In genomic region chr4:8656185-8656517, GRCh38 we compare ENCODE assay signal across 13 cellular contexts.
DNase-seq lines count a peak whose midpoint lies in the region; ATAC-seq and TF ChIP-seq lines count a peak whose summit lies in the region.
"Had no signal": no experiment of that assay in that cellular context is flagged by ENCODE, and none has a peak within 500 bp of the region (broad histone marks: within the 10 kb centered on the region; RNA-seq: fewer than 3 reads in every experiment).

No MANE protein-coding gene starts in this region.

- H3K4me3 ChIP-seq in RWPE2 (ENCODE audit: severe bottlenecking) (no peak overlapping the region), neuronal stem cell (ENCODE audit: low read length in 2 of 2) (no peak overlapping the region), smooth muscle cell (no peak overlapping the region)
- H3K4me3 ChIP-seq: A549, GM23248 had no signal

- H3K9me3 ChIP-seq in RWPE2 (ENCODE audit: severe bottlenecking), result no peaks in the 10 kb centered on the region
- H3K9me3 ChIP-seq in neuronal stem cell (replicated peaks in 1 of 2; ENCODE audit: control insufficient read depth in 2 of 2, insufficient read depth in 1 of 2, low read depth in 1 of 2, low read length in 2 of 2), result no peaks in the 10 kb centered on the region
- H3K9me3 ChIP-seq in smooth muscle cell (replicated peaks; ENCODE audit: low read depth), result no peaks in the 10 kb centered on the region
- H3K9me3 ChIP-seq: A549 had no signal

- peak overlapping the region; percentile 90 for H2AK5ac ChIP-seq in neuronal stem cell (ENCODE audit: low read depth, low read length)

- no peaks in the 10 kb centered on the region for H3K9me3 Mint-ChIP-seq in type B pancreatic cell
- peaks cover 6% of the 10 kb centered on the region for H3K9me3 Mint-ChIP-seq in T-helper 2 cell treated with Interferon-gamma antibody and Interleukin-4, amounts not matched to agents 5 μg/mL and 100 μg/mL, for 36 hours

- no peaks in the 10 kb centered on the region for H4K20me1 ChIP-seq in smooth muscle cell (ENCODE audit: low read depth)

- H3K27me3 ChIP-seq in RWPE2 (ENCODE audit: insufficient read depth, poor library complexity, severe bottlenecking), result peaks cover 24% of the 10 kb centered on the region
- H3K27me3 ChIP-seq in neuronal stem cell (ENCODE audit: control insufficient read depth in 3 of 3, insufficient read depth in 3 of 3, low read depth in 1 of 3, low read length in 3 of 3), result peaks cover 0 to 7% (median 0%) of the 10 kb centered on the region in 3 experiments
- no peaks in the 10 kb centered on the region for H3K27me3 ChIP-seq in smooth muscle cell (ENCODE audit: low read depth)

- H2BK15ac ChIP-seq in neuronal stem cell (ENCODE audit: low read length), result no peak overlapping the region

- no peak overlapping the region for H3K23ac ChIP-seq in neuronal stem cell (ENCODE audit: low read depth, low read length, poor library complexity)

- no peaks in the 10 kb centered on the region for H3K36me3 Mint-ChIP-seq in type B pancreatic cell
- H3K36me3 Mint-ChIP-seq in T-helper 2 cell treated with Interferon-gamma antibody and Interleukin-4, amounts not matched to agents 5 μg/mL and 100 μg/mL, for 36 hours (ENCODE audit: low read depth), result no peaks in the 10 kb centered on the region
- H3K36me3 Mint-ChIP-seq: CD4-positive, CD25-positive, alpha-beta regulatory T cell had no signal

- peaks cover 33% of the 10 kb centered on the region for H3K27me3 Mint-ChIP-seq in type B pancreatic cell
- H3K27me3 Mint-ChIP-seq in T-helper 2 cell treated with Interferon-gamma antibody and Interleukin-4, amounts not matched to agents 5 μg/mL and 100 μg/mL, for 36 hours (ENCODE audit: low read depth), result no peaks in the 10 kb centered on the region

- H3K14ac ChIP-seq in neuronal stem cell (ENCODE audit: low read length), result peak overlapping the region; percentile 38

- H3K79me1 ChIP-seq in neuronal stem cell (ENCODE audit: low read depth, low read length), result no peaks in the 10 kb centered on the region

- H3K18ac ChIP-seq in neuronal stem cell (ENCODE audit: low read length), result no peak overlapping the region

- H3K9ac ChIP-seq in neuronal stem cell (ENCODE audit: low read depth, low read length, poor library complexity) (no peak overlapping the region), smooth muscle cell (ENCODE audit: low read depth) (no peak overlapping the region)
- H3K9ac ChIP-seq: GM23248 had no signal

- no peak overlapping the region for H3K27ac ChIP-seq in RWPE2 (ENCODE audit: poor library complexity, severe bottlenecking)
- H3K27ac ChIP-seq in neuronal stem cell (replicated peaks; ENCODE audit: low read length), result no peak overlapping the region
- no peak overlapping the region for H3K27ac ChIP-seq in smooth muscle cell (ENCODE audit: low read depth)
- H3K27ac ChIP-seq: A549, GM23248 had no signal

- no peaks in the 10 kb centered on the region for H3K79me2 ChIP-seq in smooth muscle cell (ENCODE audit: low read depth)

- WGBS in neuronal stem cell (ENCODE audit: extremely low coverage in 2 of 2, insufficient read length in 2 of 2, insufficient replicate concordance in 1 of 2), 2 donors, result no CpG with 5 or more reads among the region's 11 CpGs
- WGBS in smooth muscle cell (ENCODE audit: low lambda C conversion rate), result 96% methylated on average over 9 of the region's 11 CpGs

- peak overlapping the region; percentile 66 for H2BK5ac ChIP-seq in neuronal stem cell (ENCODE audit: low read length)

- H3K4me3 Mint-ChIP-seq in type B pancreatic cell, result no peak overlapping the region
- no peak overlapping the region for H3K4me3 Mint-ChIP-seq in T-helper 2 cell treated with Interferon-gamma antibody and Interleukin-4, amounts not matched to agents 5 μg/mL and 100 μg/mL, for 36 hours
- H3K4me3 Mint-ChIP-seq: CD4-positive, CD25-positive, alpha-beta regulatory T cell had no signal

- no peak overlapping the region for H2BK12ac ChIP-seq in neuronal stem cell (ENCODE audit: low read length)

- no peak overlapping the region for H3K4me2 ChIP-seq in neuronal stem cell (ENCODE audit: insufficient read depth, low read length, poor library complexity, severe bottlenecking)
- H3K4me2 ChIP-seq in smooth muscle cell, result no peak overlapping the region
- H3K4me2 ChIP-seq: A549 had no signal

- no peak overlapping the region for H3K4ac ChIP-seq in neuronal stem cell (ENCODE audit: low read length)

- no peak overlapping the region for H2AFZ ChIP-seq in neuronal stem cell (ENCODE audit: low read length)
- no peak overlapping the region for H2AFZ ChIP-seq in smooth muscle cell (ENCODE audit: low read depth)
- H2AFZ ChIP-seq: GM23248 had no signal

- H3F3A ChIP-seq in smooth muscle cell (ENCODE audit: low read depth), result no peaks in the 10 kb centered on the region

- DNase-seq in RWPE2 (ENCODE audit: low spot score) (peak; percentile 49), islet precursor cell (peak; percentile 33), neuronal stem cell (ENCODE audit: low spot score) (no peak), type B pancreatic cell (ENCODE audit: extremely low spot score, unreplicated experiment) (peak; percentile 62), smooth muscle cell (lab: John Stamatoyannopoulos, UW; ENCODE audit: unreplicated experiment) (no peak), cerebellar nuclear complex (lab: John Stamatoyannopoulos, UW) (no peak)
- DNase-seq in T-helper 2 cell treated with Interferon-gamma antibody and Interleukin-4, amounts not matched to agents 5 μg/mL and 100 μg/mL, for 36 hours (ENCODE audit: low spot score), result no peak
- no peak for DNase-seq in activated CD8-positive, alpha-beta memory T cell treated with anti-CD3 and anti-CD28 coated beads for 24 hours
- DNase-seq: CD4-positive, CD25-positive, alpha-beta regulatory T cell; DMS 273 treated with DMSO at 0.1 percent for 48 hours; GM23248 had no signal

- no peak for ATAC-seq in RWPE2 (ENCODE audit: low read depth)
- ATAC-seq: A549, HepG2 had no signal

- no peak overlapping the region for H3K27ac Mint-ChIP-seq in type B pancreatic cell
- H3K27ac Mint-ChIP-seq in T-helper 2 cell treated with Interferon-gamma antibody and Interleukin-4, amounts not matched to agents 5 μg/mL and 100 μg/mL, for 36 hours, result no peak overlapping the region
- H3K27ac Mint-ChIP-seq: CD4-positive, CD25-positive, alpha-beta regulatory T cell had no signal

- H3K4me1 ChIP-seq in RWPE2 (ENCODE audit: insufficient read depth, poor library complexity, severe bottlenecking) (no peaks in the 10 kb centered on the region), neuronal stem cell (ENCODE audit: control insufficient read depth in 2 of 2, insufficient read depth in 1 of 2, low read depth in 1 of 2, low read length in 2 of 2) (no peaks in the 10 kb centered on the region), smooth muscle cell (ENCODE audit: low read depth) (no peaks in the 10 kb centered on the region)
- H3K4me1 ChIP-seq: A549 had no signal

- TF ChIP-seq CTCF in RWPE2 (IDR thresholded peaks at IDR 0.05; ENCODE audit: poor library complexity, severe bottlenecking), result no peak
- no peak for TF ChIP-seq CTCF in type B pancreatic cell (conservative IDR thresholded peaks at IDR 0.05)
- TF ChIP-seq CTCF in smooth muscle cell (IDR thresholded peaks at IDR 0.05; ENCODE audit: borderline replicate concordance, insufficient read depth, poor library complexity, severe bottlenecking), result no peak

- H4K8ac ChIP-seq in neuronal stem cell (ENCODE audit: low read depth, low read length), result no peak overlapping the region

- H4K91ac ChIP-seq in neuronal stem cell (ENCODE audit: low read depth, low read length, poor library complexity), result no peak overlapping the region

- H2BK120ac ChIP-seq in neuronal stem cell (ENCODE audit: low read depth, low read length), result no peak overlapping the region

- H3K4me1 Mint-ChIP-seq in type B pancreatic cell (ENCODE audit: unreplicated experiment), result peaks cover 4% of the 10 kb centered on the region
- H3K4me1 Mint-ChIP-seq in T-helper 2 cell treated with Interferon-gamma antibody and Interleukin-4, amounts not matched to agents 5 μg/mL and 100 μg/mL, for 36 hours (ENCODE audit: low read depth), result no peaks in the 10 kb centered on the region
- H3K4me1 Mint-ChIP-seq: CD4-positive, CD25-positive, alpha-beta regulatory T cell had no signal

- H3K36me3 ChIP-seq in RWPE2 (ENCODE audit: low read depth) (no peaks in the 10 kb centered on the region), neuronal stem cell (replicated peaks in 1 of 2; ENCODE audit: control insufficient read depth in 2 of 2, insufficient read depth in 2 of 2, low read length in 2 of 2) (no peaks in the 10 kb centered on the region), smooth muscle cell (ENCODE audit: low read depth) (no peaks in the 10 kb centered on the region)

Comparison
In these comparisons a context has a peak if more than half of its experiments do, and no peak if none do; other contexts are left out.
1. DNase-seq: peak in RWPE2 (single experiment), islet precursor cell (single experiment) and type B pancreatic cell (single experiment); none in neuronal stem cell (single experiment), T-helper 2 cell treated with Interferon-gamma antibody and Interleukin-4, amounts not matched to agents 5 μg/mL and 100 μg/mL, for 36 hours (single experiment), activated CD8-positive, alpha-beta memory T cell treated with anti-CD3 and anti-CD28 coated beads for 24 hours (single experiment), smooth muscle cell (single experiment) and cerebellar nuclear complex (0 of 2).